10 cellular contexts compared by ENCODE assay signal in the genomic region with DNA sequence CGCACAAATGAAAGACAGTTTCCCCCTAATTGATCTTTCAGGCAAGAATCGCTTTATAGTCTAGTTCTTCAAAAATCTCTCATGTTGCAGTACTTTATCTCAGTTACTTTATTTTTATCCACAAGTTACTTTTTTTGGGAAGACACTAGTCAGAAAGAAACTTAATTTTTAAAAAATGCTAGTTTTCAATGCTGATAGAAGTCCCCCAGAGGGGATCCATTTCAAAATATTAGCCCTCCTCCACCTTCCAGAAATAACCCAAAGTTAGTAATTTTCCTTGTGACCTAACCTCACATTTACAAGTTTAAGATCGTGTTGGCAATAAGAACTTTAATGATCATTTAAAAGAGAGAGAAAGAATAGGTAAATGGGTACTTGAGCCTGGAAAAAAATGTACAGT. TPM values are rescaled to one million over a fixed set of nuclear protein-coding genes. Genes with fewer than 3 reads are reported as not detected.
"Had no signal": no experiment of that assay in that cellular context is flagged by ENCODE, and none has a peak within 500 bp of the region (broad histone marks: within the 10 kb centered on the region; RNA-seq: fewer than 3 reads in every experiment).

No MANE protein-coding gene starts in this region.

- H3K4me1 ChIP-seq: HAP-1 had no signal

- ATAC-seq: HCT116 had no signal

- H3K36me3 ChIP-seq: HAP-1 had no signal

- H3K9ac ChIP-seq: GM23248, KMS-11 had no signal

- H3K27ac ChIP-seq: GM23248, KMS-11 had no signal

- H3K9me3 ChIP-seq: HAP-1 had no signal

- H3K4me2 ChIP-seq: KMS-11 had no signal

- DNase-seq: GM23248, GOT3, H7, IMR-90, KBM-7 had no signal

- H2AFZ ChIP-seq: GM23248 had no signal

- H3K4me3 ChIP-seq: GM23248, HAP-1 had no signal

RNA-seq across cellular contexts. Expression of a gene that starts 47.5 kb away (rescaled TPM):
- total RNA-seq: GM23248, H4, HT-29, IMR-90 had no signal
- polyA plus RNA-seq: GM23248 had no signal
